ENCODE assay signal across 8 cellular contexts in the genomic region with DNA sequence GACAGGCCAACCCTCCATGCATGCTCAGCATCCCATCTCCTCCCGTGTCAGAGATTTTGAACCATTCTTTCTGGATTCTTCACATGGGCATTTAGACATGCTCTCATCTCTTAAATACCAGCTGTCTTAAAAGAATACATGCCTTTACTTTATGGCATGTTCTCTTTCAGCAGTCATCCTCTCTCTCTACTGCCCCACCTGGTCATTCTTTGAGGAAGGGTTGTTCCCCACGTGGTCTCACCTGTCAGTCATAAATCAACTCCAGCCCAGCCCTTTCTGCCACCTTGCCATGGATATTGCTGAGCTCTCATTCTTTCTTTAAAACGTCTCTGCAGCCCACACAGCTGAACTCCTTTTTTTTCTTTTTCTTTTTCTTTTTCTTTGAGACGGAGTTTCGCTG.
DNase-seq lines count a peak whose midpoint lies in the region; ATAC-seq, FAIRE-seq and TF ChIP-seq lines count a peak whose summit lies in the region.

No MANE protein-coding gene starts in this region.

- no peak for TF ChIP-seq CTCF in HepG2 (CRISPR knock-in tag; IDR thresholded peaks at IDR 0.05)
- no peak for TF ChIP-seq CTCF in right lobe of liver (IDR thresholded peaks at IDR 0.05)
- TF ChIP-seq CTCF in IMR-90 (conservative IDR thresholded peaks at IDR 0.05; ENCODE audit: low read depth, low read length) = no peak
- no peak for TF ChIP-seq CTCF in esophagus squamous epithelium (IDR thresholded peaks at IDR 0.05)

- dilution Hi-C loops in IMR-90 (cut with HindIII; ENCODE audit: low sequenced_read_pairs, unreplicated experiment) = no loop called here

- H4K20me1 ChIP-seq in HepG2 (ENCODE audit: insufficient read depth, low read length) (no peaks in the 10 kb centered on the region), IMR-90 (ENCODE audit: insufficient read depth, low read length) (peaks cover 13% of the 10 kb centered on the region)

- H3K4me1 ChIP-seq in HepG2 (ENCODE audit: insufficient read depth, low read length) (no peaks in the 10 kb centered on the region; the same call in 1 of the 2 replicates), right lobe of liver (no peaks in the 10 kb centered on the region), IMR-90 (ENCODE audit: control insufficient read depth, insufficient read depth, low read length) (peaks cover 18% of the 10 kb centered on the region), esophagus squamous epithelium (peaks cover 0 to 56% (median 11%) of the 10 kb centered on the region in 3 donors)

- no peak overlapping the region for H2BK20ac ChIP-seq in IMR-90 (ENCODE audit: low read depth, low read length)

- no peak overlapping the region for H2BK15ac ChIP-seq in IMR-90 (ENCODE audit: low read depth, low read length)

- no peak overlapping the region for H3K27ac ChIP-seq in HepG2 (ENCODE audit: extremely low read length, insufficient read depth, low read length)
- H3K27ac ChIP-seq in right lobe of liver = no peak overlapping the region
- H3K27ac ChIP-seq in IMR-90 (ENCODE audit: insufficient read depth, low read length) = no peak overlapping the region
- peak overlapping the region in 1 of 4 donors; percentile 57 for H3K27ac ChIP-seq in esophagus squamous epithelium

- POLR2A ChIA-PET in HepG2 (lab: Yijun Ruan, JAX) (no interaction called here), IMR-90 (lab: Charles Lee; ENCODE audit: unreplicated experiment) (no interaction called here)

- BruUV-seq in HepG2 (replicated peaks; lab: Mats Ljungman, UMichigan) = no TSS peak
- no TSS peak for BruUV-seq in IMR-90 (replicated peaks; lab: Mats Ljungman, UMichigan)

- no peak overlapping the region for H2AK9ac ChIP-seq in IMR-90 (replicated peaks; ENCODE audit: low read depth, low read length, poor library complexity)

- H3K4me2 ChIP-seq in HepG2 (ENCODE audit: low read depth, low read length) = no peak overlapping the region
- no peak overlapping the region for H3K4me2 ChIP-seq in IMR-90 (ENCODE audit: low read depth, low read length)

- in situ Hi-C loops in HepG2 (cut with HindIII; ENCODE audit: extremely low pct_ligation_motif_present, low pct_unique_long_range_greater_than_20kb) (no loop called here), IMR-90 (cut with MboI; ENCODE audit: low sequenced_read_pairs) (no loop called here)

- FAIRE-seq in HepG2 (lab: Jason Lieb, UNC) = peak; percentile 21

- H3K9ac ChIP-seq in HepG2 (ENCODE audit: insufficient read depth, low read depth, low read length) (no peak overlapping the region), IMR-90 (ENCODE audit: low read depth, low read length) (no peak overlapping the region)

- H3K9me1 ChIP-seq in IMR-90 (ENCODE audit: insufficient read depth, low read length) = peaks cover 10% of the 10 kb centered on the region

- H3K4me3 ChIP-seq in HepG2 (replicated peaks in 1 of 3; ENCODE audit: insufficient read depth in 1 of 3, low read depth in 2 of 3, low read length in 3 of 3) (no peak overlapping the region), right lobe of liver (no peak overlapping the region), IMR-90 (ENCODE audit: insufficient read depth, low read depth, low read length) (no peak overlapping the region), esophagus squamous epithelium (no peak overlapping the region)

- no peaks in the 10 kb centered on the region for H3K27me3 ChIP-seq in HepG2 (ENCODE audit: control insufficient read depth in 1 of 2, insufficient read depth in 2 of 2, low read length in 2 of 2)
- H3K27me3 ChIP-seq in right lobe of liver = no peaks in the 10 kb centered on the region
- H3K27me3 ChIP-seq in IMR-90 (ENCODE audit: control insufficient read depth, insufficient read depth, low read length) = no peaks in the 10 kb centered on the region
- no peaks in the 10 kb centered on the region for H3K27me3 ChIP-seq in esophagus squamous epithelium

- H3K18ac ChIP-seq in IMR-90 (ENCODE audit: low read depth, low read length) = no peak overlapping the region

- no peak overlapping the region for H4K5ac ChIP-seq in IMR-90 (ENCODE audit: low read depth, low read length)

- H4K8ac ChIP-seq in IMR-90 (ENCODE audit: low read depth in 2 of 2, low read length in 2 of 2) = no peak overlapping the region

- H2AK5ac ChIP-seq in IMR-90 (ENCODE audit: low read depth, low read length) = no peak overlapping the region

- H3K4ac ChIP-seq in IMR-90 (ENCODE audit: low read depth, low read length) = no peak overlapping the region

- CTCF ChIA-PET in HepG2 (lab: Yijun Ruan, JAX; ENCODE audit: low intra/inter-chr PET ratio, low total read pairs) = no interaction called here
- CTCF ChIA-PET in IMR-90 (lab: Yijun Ruan, JAX) = interaction anchor here (1.0 to 1.6 kb wide), 2 partner anchors 12 to 24 kb away, joined by 3 to 7 read pairs; no protein-coding TSS in a partner anchor

- H3K36me3 ChIP-seq in HepG2 (replicated peaks in 1 of 2; ENCODE audit: control insufficient read depth in 1 of 2, insufficient read depth in 2 of 2, low read length in 2 of 2) (no peaks in the 10 kb centered on the region), right lobe of liver (no peaks in the 10 kb centered on the region), IMR-90 (ENCODE audit: control insufficient read depth, insufficient read depth, low read length) (no peaks in the 10 kb centered on the region; the same call in 1 of the 2 replicates), esophagus squamous epithelium (peaks cover 0 to 19% (median 0%) of the 10 kb centered on the region in 3 donors)

- 55% methylated on average over 5 of the region's 5 CpGs for WGBS in HepG2 (ENCODE audit: low lambda C conversion rate)
- WGBS in right lobe of liver (ENCODE audit: insufficient coverage, low coverage, low lambda C conversion rate, missing lambda C conversion rate) = 55% methylated on average over 5 of the region's 5 CpGs
- 89% methylated on average over 4 of the region's 5 CpGs; no CpG with 5 or more reads in 1 of the 2 experiments for WGBS in IMR-90 (ENCODE audit: extremely low coverage in 2 of 2, insufficient read length in 1 of 2), 2 experiments
- WGBS in esophagus squamous epithelium, 2 donors = 62 to 76% methylated on average over 5 of the region's 5 CpGs

- no peak overlapping the region for H2BK5ac ChIP-seq in IMR-90 (ENCODE audit: low read depth, low read length, poor library complexity, severe bottlenecking)

- TF ChIP-seq POLR2A in HepG2 (IDR thresholded peaks at IDR 0.05; ENCODE audit: insufficient read depth in 1 of 2, low read depth in 2 of 2, low read length in 2 of 2) (no peak), right lobe of liver (IDR thresholded peaks at IDR 0.05) (no peak), IMR-90 (IDR thresholded peaks at IDR 0.05; ENCODE audit: low read depth, low read length) (no peak), esophagus squamous epithelium (IDR thresholded peaks at IDR 0.05) (no peak)

- no peak for TF ChIP-seq EP300 in HepG2 (IDR thresholded peaks at IDR 0.05; ENCODE audit: low read depth in 2 of 2, low read length in 2 of 2)
- no peak for TF ChIP-seq EP300 in HepG2 (CRISPR knock-in tag; IDR thresholded peaks at IDR 0.05; ENCODE audit: borderline replicate concordance)

- H3K56ac ChIP-seq in IMR-90 (ENCODE audit: extremely low read depth, insufficient read depth, low read length) = no peak overlapping the region

- H2AFZ ChIP-seq in HepG2 (ENCODE audit: low read length) (no peak overlapping the region), IMR-90 (replicated peaks; ENCODE audit: low read length, poor library complexity) (no peak overlapping the region)

- H2BK120ac ChIP-seq in IMR-90 (ENCODE audit: low read depth, low read length) = no peak overlapping the region

- H3K79me2 ChIP-seq in HepG2 (ENCODE audit: insufficient read depth, low read length) = no peaks in the 10 kb centered on the region

- H3K23ac ChIP-seq in IMR-90 (ENCODE audit: low read depth, low read length) = no peak overlapping the region

- H4K91ac ChIP-seq in IMR-90 (ENCODE audit: insufficient read depth, low read depth, low read length) = no peak overlapping the region

- H3K14ac ChIP-seq in IMR-90 (replicated peaks; ENCODE audit: low read depth, low read length) = no peak overlapping the region

- H3K79me1 ChIP-seq in IMR-90 (ENCODE audit: low read depth in 1 of 2, low read length in 2 of 2) = peaks cover 39 to 79% of the 10 kb centered on the region in 2 experiments

- peak; percentile 16 for DNase-seq in HepG2 (ENCODE audit: low spot score)
- DNase-seq in right lobe of liver = no peak
- DNase-seq in IMR-90 = no peak
- DNase-seq in esophagus squamous epithelium (lab: John Stamatoyannopoulos, UW) = no peak
- no peak for DNase-seq in AG20443 (ENCODE audit: low spot score)
- no peak for DNase-seq in NCI-H2227 (lab: John Stamatoyannopoulos, UW; ENCODE audit: unreplicated experiment)

- peak; percentile 81 for ATAC-seq in HepG2
- ATAC-seq in right lobe of liver = no peak
- no peak for ATAC-seq in IMR-90 (ENCODE audit: low read depth)
- peak; percentile 73 for ATAC-seq in esophagus mucosa
- no peak for ATAC-seq in HG03196 (IDR thresholded peaks at IDR 0.05; ENCODE audit: unreplicated experiment)

- no peaks in the 10 kb centered on the region for H3K9me3 ChIP-seq in HepG2 (ENCODE audit: low read length)
- no peaks in the 10 kb centered on the region for H3K9me3 ChIP-seq in right lobe of liver
- H3K9me3 ChIP-seq in IMR-90 (ENCODE audit: control insufficient read depth, insufficient read depth, low read length) = no peaks in the 10 kb centered on the region
- no peaks in the 10 kb centered on the region for H3K9me3 ChIP-seq in esophagus squamous epithelium

- no peak for TF ChIP-seq RAD21 in HepG2 (CRISPR knock-in tag; IDR thresholded peaks at IDR 0.05)
- no peak for TF ChIP-seq RAD21 in IMR-90 (IDR thresholded peaks at IDR 0.05; ENCODE audit: low read length)

- intact Hi-C loops in HepG2 (cut with micrococcal nuclease; ENCODE audit: unreplicated experiment) = no loop called here
- intact Hi-C loops in right lobe of liver (cut with DNase I) = no loop called here
- intact Hi-C loops in IMR-90 (cut with micrococcal nuclease) = loop anchor here (5.0 kb wide), 1 partner anchor 71 kb away; no protein-coding TSS in a partner anchor
- intact Hi-C loops in esophagus squamous epithelium (cut with DNase I) = no loop called here

TF ChIP-seq in IMR-90, 13 proteins besides CTCF, POLR2A, EP300 and RAD21 (continues in another document):
- TF ChIP-seq, protein P1, sequence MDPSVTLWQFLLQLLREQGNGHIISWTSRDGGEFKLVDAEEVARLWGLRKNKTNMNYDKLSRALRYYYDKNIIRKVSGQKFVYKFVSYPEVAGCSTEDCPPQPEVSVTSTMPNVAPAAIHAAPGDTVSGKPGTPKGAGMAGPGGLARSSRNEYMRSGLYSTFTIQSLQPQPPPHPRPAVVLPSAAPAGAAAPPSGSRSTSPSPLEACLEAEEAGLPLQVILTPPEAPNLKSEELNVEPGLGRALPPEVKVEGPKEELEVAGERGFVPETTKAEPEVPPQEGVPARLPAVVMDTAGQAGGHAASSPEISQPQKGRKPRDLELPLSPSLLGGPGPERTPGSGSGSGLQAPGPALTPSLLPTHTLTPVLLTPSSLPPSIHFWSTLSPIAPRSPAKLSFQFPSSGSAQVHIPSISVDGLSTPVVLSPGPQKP (IDR thresholded peaks at IDR 0.05; ENCODE audit: borderline replicate concordance, low read depth, low read length) = no peak
- no peak for TF ChIP-seq MXI1 (IDR thresholded peaks at IDR 0.05; ENCODE audit: borderline replicate concordance, low read depth, low read length)

Comparison
In these comparisons a context has a peak if more than half of its experiments do, and no peak if none do; other contexts are left out.
1. ATAC-seq: peak in HepG2 (single experiment) and esophagus mucosa (single experiment); none in right lobe of liver (0 of 4), IMR-90 (single experiment) and HG03196 (single experiment).